ENCODE assay signal across 8 cellular contexts in the genomic region with DNA sequence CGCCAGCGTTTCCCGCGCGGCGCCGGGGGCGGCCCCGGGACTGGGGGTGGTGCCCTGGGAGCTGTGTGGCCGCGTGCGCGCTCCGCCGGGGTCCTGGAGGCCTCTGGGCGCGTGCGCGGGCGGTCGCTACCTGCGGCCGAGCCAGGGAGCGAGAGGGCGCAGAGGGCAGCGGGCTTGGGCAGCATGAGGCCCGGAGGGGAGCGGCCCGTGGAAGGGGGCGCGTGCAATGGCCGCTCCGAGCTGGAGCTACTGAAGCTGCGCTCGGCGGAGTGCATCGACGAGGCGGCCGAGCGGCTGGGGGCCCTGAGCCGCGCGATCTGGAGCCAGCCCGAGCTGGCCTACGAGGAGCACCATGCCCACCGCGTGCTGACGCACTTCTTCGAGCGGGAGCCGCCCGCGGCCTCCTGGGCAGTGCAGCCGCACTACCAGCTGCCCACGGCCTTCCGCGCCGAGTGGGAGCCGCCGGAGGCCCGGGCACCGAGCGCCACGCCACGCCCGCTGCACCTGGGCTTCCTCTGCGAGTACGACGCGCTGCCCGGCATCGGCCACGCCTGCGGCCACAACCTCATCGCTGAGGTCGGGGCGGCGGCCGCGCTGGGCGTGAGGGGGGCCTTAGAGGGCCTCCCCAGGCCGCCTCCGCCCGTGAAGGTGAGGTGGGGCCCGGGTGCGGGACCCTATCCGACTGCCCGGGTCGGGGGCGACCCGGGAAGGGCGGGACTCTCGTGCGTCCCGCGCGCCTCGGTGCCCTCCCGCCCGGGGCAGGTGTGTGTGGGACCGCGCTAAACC. TPM values are rescaled to one million over a fixed set of nuclear protein-coding genes. Genes with fewer than 3 reads are reported as not detected.
DNase-seq lines count a peak whose midpoint lies in the region; ATAC-seq and TF ChIP-seq lines count a peak whose summit lies in the region.

A gene with protein sequence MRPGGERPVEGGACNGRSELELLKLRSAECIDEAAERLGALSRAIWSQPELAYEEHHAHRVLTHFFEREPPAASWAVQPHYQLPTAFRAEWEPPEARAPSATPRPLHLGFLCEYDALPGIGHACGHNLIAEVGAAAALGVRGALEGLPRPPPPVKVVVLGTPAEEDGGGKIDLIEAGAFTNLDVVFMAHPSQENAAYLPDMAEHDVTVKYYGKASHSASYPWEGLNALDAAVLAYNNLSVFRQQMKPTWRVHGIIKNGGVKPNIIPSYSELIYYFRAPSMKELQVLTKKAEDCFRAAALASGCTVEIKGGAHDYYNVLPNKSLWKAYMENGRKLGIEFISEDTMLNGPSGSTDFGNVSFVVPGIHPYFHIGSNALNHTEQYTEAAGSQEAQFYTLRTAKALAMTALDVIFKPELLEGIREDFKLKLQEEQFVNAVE (plus strand): TSS at position 94 of the 786 bp plus-strand sequence. CDS start 90 bp downstream, at position 184.

- H3K9me3 ChIP-seq in colonic mucosa = no peaks in the 10 kb centered on the region
- no peaks in the 10 kb centered on the region for H3K9me3 ChIP-seq in right lobe of liver

- peak within 1 kb of the TSS; percentile 86 to 88 for H3K9ac ChIP-seq in colonic mucosa (ENCODE audit: low read depth in 2 of 2, low read length in 2 of 2)

- ATAC-seq in GM18508 (IDR thresholded peaks at IDR 0.05; ENCODE audit: insufficient read depth, unreplicated experiment) (peak; percentile 30), HG02943 (IDR thresholded peaks at IDR 0.05; ENCODE audit: low read depth, unreplicated experiment) (peak; percentile 67), right lobe of liver (peak; percentile 94 to 98 (median 95))

- peak; percentile 33 for DNase-seq in A172 (ENCODE audit: low spot score)
- peak; percentile 75 for DNase-seq in NCI-H2171 (lab: John Stamatoyannopoulos, UW)
- peak; percentile 62 to 67 for DNase-seq in activated CD4-positive, alpha-beta T cell treated with anti-CD3 and anti-CD28 coated beads for 4 hours
- peak; percentile 75 for DNase-seq in colonic mucosa
- peak; percentile 79 to 86 (median 83) for DNase-seq in right lobe of liver
- DNase-seq in stimulated activated CD4-positive, alpha-beta T cell treated with anti-CD3 and anti-CD28 coated beads, Interleukin-4, amount 100 ng/mL, for 48 hours (ENCODE audit: low read depth in 2 of 2) = peak; percentile 54 to 62

- peak; percentile 64 for TF ChIP-seq POLR2A in right lobe of liver (IDR thresholded peaks at IDR 0.05)

- peak within 1 kb of the TSS; percentile 91 for H3K4me3 ChIP-seq in colonic mucosa
- H3K4me3 ChIP-seq in right lobe of liver = peak within 1 kb of the TSS; percentile 76 to 90 (median 79)

- H3K36me3 ChIP-seq in colonic mucosa (no peaks in the 10 kb centered on the region), right lobe of liver (no peaks in the 10 kb centered on the region)

- peaks cover 2% of the 10 kb centered on the region for H3K4me1 ChIP-seq in colonic mucosa
- H3K4me1 ChIP-seq in right lobe of liver = peaks cover 0 to 7% (median 1%) of the 10 kb centered on the region in 4 donors

- H3K27me3 ChIP-seq in colonic mucosa = no peaks in the 10 kb centered on the region
- no peaks in the 10 kb centered on the region for H3K27me3 ChIP-seq in right lobe of liver

- no peak for TF ChIP-seq CTCF in colonic mucosa (IDR thresholded peaks at IDR 0.05)
- TF ChIP-seq CTCF in right lobe of liver (IDR thresholded peaks at IDR 0.05) = no peak

- intact Hi-C loops in colonic mucosa (cut with DNase I) (no loop called here), right lobe of liver (cut with DNase I) (no loop called here)

- WGBS in right lobe of liver (ENCODE audit: insufficient coverage, low coverage, low lambda C conversion rate, missing lambda C conversion rate) = under 1% methylated on average over 26 of the region's 103 CpGs

- H3K27ac ChIP-seq in colonic mucosa (peak within 1 kb of the TSS; percentile 84), right lobe of liver (peak within 1 kb of the TSS; percentile 72 to 78 (median 76))

RNA-seq across cellular contexts. Expression of the gene that starts here (rescaled TPM):
- 29.8 and 30.6 TPM in 2 replicates for total RNA-seq in A172 (2014; rRNA removed; shearing (Covaris generic))
- total RNA-seq in colonic mucosa = 10 to 100 TPM; 19.2 to 24.2 TPM
- total RNA-seq in right lobe of liver = 1 to 10 TPM; 2.4 to 6.1 (median 4.5) TPM

Comparison
In these comparisons a context has a peak if more than half of its experiments do, and no peak if none do; other contexts are left out.
1. Peak in every context shown above with its lines: DNase-seq, ATAC-seq, H3K4me3 ChIP-seq and H3K27ac ChIP-seq.
2. DNase-seq: peak in every context shown above with its lines; median percentile 83 in right lobe of liver; 75 in NCI-H2171; 75 in colonic mucosa; 64 in activated CD4-positive, alpha-beta T cell treated with anti-CD3 and anti-CD28 coated beads for 4 hours; 58 in stimulated activated CD4-positive, alpha-beta T cell treated with anti-CD3 and anti-CD28 coated beads, Interleukin-4, amount 100 ng/mL, for 48 hours; 33 in A172.
3. ATAC-seq: peak in every context shown above with its lines; median percentile 95 in right lobe of liver; 67 in HG02943; 30 in GM18508.